23 cellular contexts compared by ENCODE assay signal in genomic region chr2:105600037-105600442, GRCh38.
"Had no signal": no experiment of that assay in that cellular context is flagged by ENCODE, and none has a peak within 500 bp of the region (broad histone marks: within the 10 kb centered on the region; RNA-seq: fewer than 3 reads in every experiment).

No MANE protein-coding gene starts in this region.

- H3K27me3 ChIP-seq: MG63 had no signal

- H3K4me3 ChIP-seq: MG63 had no signal

- H3K4me2 ChIP-seq: SK-N-SH had no signal

- H3K4me3 Mint-ChIP-seq: IgD-negative memory B cell had no signal

- H3K36me3 ChIP-seq: MG63 had no signal

- H3K36me3 Mint-ChIP-seq: IgD-negative memory B cell had no signal

- H3K9me3 Mint-ChIP-seq: IgD-negative memory B cell had no signal

- H3K9ac ChIP-seq: SK-N-SH had no signal

- H3K9me2 ChIP-seq: SK-N-SH had no signal

- DNase-seq: Karpas-422, KBM-7, MG63, NCI-H1092 treated with DMSO at 0.1 percent for 48 hours, NCI-H1436, NCI-H187, NCI-H2029, NCI-H2081 treated with DMSO at 0.1 percent for 48 hours, NCI-H2171, NCI-H226, NCI-H446, NCI-H510A, NCI-H524 treated with DMSO at 0.1 percent for 48 hours, NCI-H69, NCI-H774, SHP77, SK-N-SH, SW 1271 had no signal

- H3K27ac Mint-ChIP-seq: IgD-negative memory B cell had no signal

- H3K27ac ChIP-seq: HL-60, RWPE1 had no signal

- H3K9me3 ChIP-seq: MG63, SK-N-SH had no signal

- ATAC-seq: Panc1 had no signal

- FAIRE-seq: HTR-8/SVneo had no signal
